28 cellular contexts compared by ENCODE assay signal in the genomic region with DNA sequence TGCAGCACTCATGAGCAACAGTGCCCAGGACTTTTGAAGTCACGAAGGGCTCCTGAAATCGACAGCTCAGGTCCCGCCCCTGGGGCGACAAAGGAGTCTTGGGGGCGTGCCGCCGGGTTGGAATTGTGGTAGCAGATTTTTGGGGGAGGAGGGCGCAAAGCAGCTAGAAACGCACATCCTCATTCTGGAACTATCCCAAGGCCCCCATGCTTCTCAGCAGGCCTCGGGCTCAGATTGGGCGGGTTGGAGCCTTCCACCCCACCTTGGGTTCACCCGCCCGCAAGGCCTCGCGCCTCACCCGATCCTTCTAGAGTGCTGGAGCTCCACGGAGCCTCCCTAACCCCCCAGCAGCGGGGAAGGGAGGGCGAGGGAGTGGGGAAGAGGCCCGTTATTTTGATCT.
DNase-seq lines count a peak whose midpoint lies in the region; ATAC-seq, FAIRE-seq and TF ChIP-seq lines count a peak whose summit lies in the region.
"Had no signal": no experiment of that assay in that cellular context is flagged by ENCODE, and none has a peak within 500 bp of the region (broad histone marks: within the 10 kb centered on the region; RNA-seq: fewer than 3 reads in every experiment).

No MANE protein-coding gene starts in this region.

- WGBS in SK-N-SH (ENCODE audit: low lambda C conversion rate), result 53% methylated on average over 15 of the region's 20 CpGs

- CTCF ChIA-PET in SK-N-SH (lab: Yijun Ruan, JAX), result no interaction called here

- DNase-seq in SK-N-SH (no peak), fibroblast of villous mesenchyme (ENCODE audit: low read depth) (no peak), nephron progenitor cell (peak; percentile 10), GM19239 (ENCODE audit: insufficient read length, low spot score) (no peak), NCI-H1417 (lab: John Stamatoyannopoulos, UW) (no peak)
- no peak for DNase-seq in stimulated activated CD4-positive, alpha-beta T cell treated with anti-CD3 and anti-CD28 coated beads, Interleukin-4, amount 100 ng/mL, for 1 hour
- DNase-seq in activated CD8-positive, alpha-beta memory T cell treated with anti-CD3 and anti-CD28 coated beads, Interleukin-2, amount 50 U/mL, for 4 hours, result no peak
- DNase-seq: Calu3; effector CD8-positive, alpha-beta T cell; esophagus squamous epithelium; head of caudate nucleus; HFFc6; islet precursor cell; lower lobe of right lung; NCI-H1436 treated with DMSO at 0.1 percent for 48 hours; NCI-H2171 treated with DMSO at 0.1 percent for 48 hours; NCI-H69; stimulated activated CD4-positive, alpha-beta T cell treated with anti-CD3 and anti-CD28 coated beads, Interleukin-2, amount 100 ng/mL, for 24 hours; stimulated activated naive CD8-positive, alpha-beta T cell treated with anti-CD3 and anti-CD28 coated beads, Interleukin-15, Interleukin-2, amounts not matched to agents 100 U/mL and 50 U/mL, for 24 hours; T-cell; transverse colon had no signal

- peaks cover 3% of the 10 kb centered on the region; the same call in 1 of the 2 replicates for H4K20me1 ChIP-seq in SK-N-SH (ENCODE audit: insufficient read depth)

- no peaks in the 10 kb centered on the region for H3K36me3 Mint-ChIP-seq in nephron progenitor cell (ENCODE audit: low read depth)
- H3K36me3 Mint-ChIP-seq: IgD-negative memory B cell, T-cell had no signal

- H3K36me3 ChIP-seq in SK-N-SH (replicated peaks in 1 of 2; ENCODE audit: control insufficient read depth in 1 of 2, insufficient read depth in 2 of 2, low read length in 1 of 2), result peaks cover 17 to 20% of the 10 kb centered on the region in 2 experiments
- H3K36me3 ChIP-seq: ascending aorta, esophagus squamous epithelium, lower lobe of right lung, pancreas, transverse colon had no signal

- no peak overlapping the region for H2AFZ ChIP-seq in SK-N-SH (ENCODE audit: low read depth)

- H3K4me3 Mint-ChIP-seq in nephron progenitor cell, result peak overlapping the region; percentile 92
- H3K4me3 Mint-ChIP-seq: HFFc6, IgD-negative memory B cell had no signal

- no peak for FAIRE-seq in GM19239 (lab: Jason Lieb, UNC)
- FAIRE-seq: pancreas, TTC549 had no signal

- H3K27ac Mint-ChIP-seq in nephron progenitor cell, result peak overlapping the region; percentile 64
- H3K27ac Mint-ChIP-seq: activated naive CD4-positive, alpha-beta T cell treated with anti-CD3 and anti-CD28 coated beads, Interleukin-2, amount 50 U/mL, for 72 hours; HFFc6; IgD-negative memory B cell; T-cell had no signal

- no peak for TF ChIP-seq EP300 in SK-N-SH (IDR thresholded peaks at IDR 0.05; ENCODE audit: borderline replicate concordance in 1 of 2, low read depth in 1 of 2, low read length in 1 of 2)

- H3K4me2 ChIP-seq in SK-N-SH, result 0 out of 2 replicates have a peak overlapping the region, but pooled peaks have one; percentile 11

- peaks cover 4% of the 10 kb centered on the region for H3K27me3 Mint-ChIP-seq in nephron progenitor cell (ENCODE audit: low read depth, poor library complexity)

- no peak for TF ChIP-seq RAD21 in SK-N-SH (IDR thresholded peaks at IDR 0.05; ENCODE audit: low read length)

- H3F3A ChIP-seq in SK-N-SH (replicated peaks; ENCODE audit: insufficient read depth), result peaks cover 38% of the 10 kb centered on the region

- H3K4me1 ChIP-seq in SK-N-SH (ENCODE audit: control insufficient read depth in 1 of 2, insufficient read depth in 2 of 2, low read depth in 1 of 2, low read length in 1 of 2), result peaks cover 0 to 6% of the 10 kb centered on the region in 2 experiments; a peak in 2 of 4 replicates
- H3K4me1 ChIP-seq: ascending aorta, lower lobe of right lung had no signal

- H3K9me3 Mint-ChIP-seq in nephron progenitor cell, result peaks cover 47% of the 10 kb centered on the region
- H3K9me3 Mint-ChIP-seq: activated naive CD4-positive, alpha-beta T cell treated with anti-CD3 and anti-CD28 coated beads, Interleukin-2, amount 50 U/mL, for 72 hours; HFFc6; T-cell had no signal

- POLR2A ChIA-PET in SK-N-SH (lab: Yijun Ruan, JAX), result no interaction called here

- TF ChIP-seq CTCF in SK-N-SH (IDR thresholded peaks at IDR 0.05) (no peak), fibroblast of villous mesenchyme (IDR thresholded peaks at IDR 0.05; ENCODE audit: insufficient read depth, low read depth, low read length) (no peak), nephron progenitor cell (IDR thresholded peaks at IDR 0.05) (no peak)

- ATAC-seq in SK-N-SH treated with all-trans-retinoic acid at 6 μM for 48 hours, result no peak
- ATAC-seq: activated naive CD4-positive, alpha-beta T cell treated with anti-CD3 and anti-CD28 coated beads, Interleukin-2, amount 50 U/mL, for 72 hours; lower lobe of right lung; stimulated activated naive CD8-positive, alpha-beta T cell treated with anti-CD3 and anti-CD28 coated beads, Interleukin-15, Interleukin-2, amounts not matched to agents 100 U/mL and 50 U/mL, for 24 hours; T-cell had no signal

- H3K9ac ChIP-seq in SK-N-SH, result no peak overlapping the region

- H3K4me3 ChIP-seq in SK-N-SH (ENCODE audit: low read depth in 2 of 2, low read length in 1 of 2) (peak overlapping the region in 1 of 2 experiments; percentile 64; a peak in 1 of 4 replicates), fibroblast of villous mesenchyme (ENCODE audit: low read depth, low read length) (peak overlapping the region; percentile 81)

- H3K79me2 ChIP-seq in SK-N-SH (ENCODE audit: insufficient read depth), result peaks cover 38% of the 10 kb centered on the region

- no peaks in the 10 kb centered on the region for H3K9me3 ChIP-seq in SK-N-SH
- H3K9me3 ChIP-seq: ascending aorta, esophagus squamous epithelium, lower lobe of right lung, pancreas, transverse colon had no signal

- H3K27ac ChIP-seq in SK-N-SH (ENCODE audit: low read depth in 2 of 2, low read length in 1 of 2), result peak overlapping the region; percentile 67 to 75; a peak in 3 of 4 replicates
- H3K27ac ChIP-seq: 22Rv1, ascending aorta, esophagus squamous epithelium, lower lobe of right lung, pancreas, transverse colon had no signal

- peaks cover 69% of the 10 kb centered on the region for H3K4me1 Mint-ChIP-seq in nephron progenitor cell

- no peaks in the 10 kb centered on the region for H3K9me2 ChIP-seq in SK-N-SH

- no peaks in the 10 kb centered on the region for H3K27me3 ChIP-seq in SK-N-SH (ENCODE audit: insufficient read depth)
- H3K27me3 ChIP-seq: ascending aorta had no signal

TF ChIP-seq in SK-N-SH, 30 proteins besides CTCF, POLR2A, EP300 and RAD21:
- TF ChIP-seq, protein P1, sequence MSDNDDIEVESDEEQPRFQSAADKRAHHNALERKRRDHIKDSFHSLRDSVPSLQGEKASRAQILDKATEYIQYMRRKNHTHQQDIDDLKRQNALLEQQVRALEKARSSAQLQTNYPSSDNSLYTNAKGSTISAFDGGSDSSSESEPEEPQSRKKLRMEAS (IDR thresholded peaks at IDR 0.05; ENCODE audit: low read depth), result no peak
- TF ChIP-seq MXI1 (IDR thresholded peaks at IDR 0.05; ENCODE audit: low read depth, low read length), result no peak
- TF ChIP-seq, protein P2, sequence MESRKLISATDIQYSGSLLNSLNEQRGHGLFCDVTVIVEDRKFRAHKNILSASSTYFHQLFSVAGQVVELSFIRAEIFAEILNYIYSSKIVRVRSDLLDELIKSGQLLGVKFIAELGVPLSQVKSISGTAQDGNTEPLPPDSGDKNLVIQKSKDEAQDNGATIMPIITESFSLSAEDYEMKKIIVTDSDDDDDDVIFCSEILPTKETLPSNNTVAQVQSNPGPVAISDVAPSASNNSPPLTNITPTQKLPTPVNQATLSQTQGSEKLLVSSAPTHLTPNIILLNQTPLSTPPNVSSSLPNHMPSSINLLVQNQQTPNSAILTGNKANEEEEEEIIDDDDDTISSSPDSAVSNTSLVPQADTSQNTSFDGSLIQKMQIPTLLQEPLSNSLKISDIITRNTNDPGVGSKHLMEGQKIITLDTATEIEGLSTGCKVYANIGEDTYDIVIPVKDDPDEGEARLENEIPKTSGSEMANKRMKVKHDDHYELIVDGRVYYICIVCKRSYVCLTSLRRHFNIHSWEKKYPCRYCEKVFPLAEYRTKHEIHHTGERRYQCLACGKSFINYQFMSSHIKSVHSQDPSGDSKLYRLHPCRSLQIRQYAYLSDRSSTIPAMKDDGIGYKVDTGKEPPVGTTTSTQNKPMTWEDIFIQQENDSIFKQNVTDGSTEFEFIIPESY (IDR thresholded peaks at IDR 0.05; ENCODE audit: borderline replicate concordance, low read depth), result 0 out of 2 replicates have a peak, but pooled peaks have one; percentile 29

TF ChIP-seq in SK-N-SH treated with all-trans-retinoic acid at 6 μM for 48 hours, 23 proteins besides CTCF, POLR2A, EP300 and RAD21 (continues in another document):
- no peak for TF ChIP-seq TSHZ2 (CRISPR knock-in tag; IDR thresholded peaks at IDR 0.05)
